Comparison of ENCODE assay signal across 18 cellular contexts in genomic region chr10:109973430-109973829, GRCh38. TPM values are rescaled to one million over a fixed set of nuclear protein-coding genes. Genes with fewer than 3 reads are reported as not detected.
DNase-seq lines count a peak whose midpoint lies in the region; ATAC-seq and TF ChIP-seq lines count a peak whose summit lies in the region.
"Had no signal": no experiment of that assay in that cellular context is flagged by ENCODE, and none has a peak within 500 bp of the region (broad histone marks: within the 10 kb centered on the region; RNA-seq: fewer than 3 reads in every experiment).

No MANE protein-coding gene starts in this region.

- peaks cover 7% of the 10 kb centered on the region for H3K4me1 Mint-ChIP-seq in activated T-cell treated with anti-CD3 and anti-CD28 coated beads, Interleukin-2, amount 50 U/mL, for 72 hours (ENCODE audit: low read depth)
- H3K4me1 Mint-ChIP-seq in neural progenitor cell, result peaks cover 43% of the 10 kb centered on the region

- H3K27me3 ChIP-seq in neural progenitor cell, result no peaks in the 10 kb centered on the region
- H3K27me3 ChIP-seq: BLaER1 treated with 17β-estradiol and CSF1 and Interleukin-3, amounts not matched to agents 10 nM and 100 nM had no signal

- H3K4me3 ChIP-seq in OCI-LY7 (ENCODE audit: low read depth, low read length, poor library complexity, severe bottlenecking) (no peak overlapping the region), neural progenitor cell (no peak overlapping the region)
- H3K4me3 ChIP-seq: BLaER1 treated with 17β-estradiol and CSF1 and Interleukin-3, amounts not matched to agents 10 nM and 100 nM; GM12878 had no signal

- intact Hi-C loops in OCI-LY7 (cut with micrococcal nuclease; ENCODE audit: unreplicated experiment), result no loop called here

- POLR2A ChIA-PET in OCI-LY7 (lab: Charles Lee), result interaction anchor here (0.6 to 0.8 kb wide), 3 partner anchors 26 to 367 kb away, joined by 3 read pairs; no protein-coding TSS in a partner anchor

- H3K4me2 ChIP-seq in OCI-LY7 (ENCODE audit: low read length) (no peak overlapping the region), neural progenitor cell (no peak overlapping the region)
- H3K4me2 ChIP-seq: BLaER1 treated with 17β-estradiol and CSF1 and Interleukin-3, amounts not matched to agents 10 nM and 100 nM had no signal

- no peaks in the 10 kb centered on the region for H3K36me3 Mint-ChIP-seq in activated T-cell treated with anti-CD3 and anti-CD28 coated beads, Interleukin-2, amount 50 U/mL, for 72 hours (ENCODE audit: insufficient read depth in 2 of 2)
- H3K36me3 Mint-ChIP-seq in neural progenitor cell, result no peaks in the 10 kb centered on the region
- H3K36me3 Mint-ChIP-seq: CD4-positive, CD25-positive, alpha-beta regulatory T cell had no signal

- no peak overlapping the region for H2AFZ ChIP-seq in OCI-LY7 (ENCODE audit: low read length)
- H2AFZ ChIP-seq in neural progenitor cell (replicated peaks), result no peak overlapping the region

- CTCF ChIA-PET in OCI-LY7 (lab: Charles Lee; ENCODE audit: unreplicated experiment), result no interaction called here

- H3K9me3 Mint-ChIP-seq in activated T-cell treated with anti-CD3 and anti-CD28 coated beads, Interleukin-2, amount 50 U/mL, for 72 hours, result no peaks in the 10 kb centered on the region
- no peaks in the 10 kb centered on the region for H3K9me3 Mint-ChIP-seq in neural progenitor cell
- H3K9me3 Mint-ChIP-seq: CD4-positive, CD25-positive, alpha-beta regulatory T cell; H9 had no signal

- no peaks in the 10 kb centered on the region for H3F3A ChIP-seq in neural progenitor cell (ENCODE audit: low read depth)

- no peak overlapping the region for H3K4me3 Mint-ChIP-seq in activated T-cell treated with anti-CD3 and anti-CD28 coated beads, Interleukin-2, amount 50 U/mL, for 72 hours
- H3K4me3 Mint-ChIP-seq in neural progenitor cell, result no peak overlapping the region
- H3K4me3 Mint-ChIP-seq: CD4-positive, CD25-positive, alpha-beta regulatory T cell; H9 had no signal

- no peak overlapping the region for H3K9ac ChIP-seq in neural progenitor cell
- H3K9ac ChIP-seq: BLaER1 treated with 17β-estradiol and CSF1 and Interleukin-3, amounts not matched to agents 10 nM and 100 nM had no signal

- peaks cover 10% of the 10 kb centered on the region for H3K27me3 Mint-ChIP-seq in activated T-cell treated with anti-CD3 and anti-CD28 coated beads, Interleukin-2, amount 50 U/mL, for 72 hours (ENCODE audit: low read depth)
- H3K27me3 Mint-ChIP-seq in neural progenitor cell (ENCODE audit: insufficient read depth, low read depth), result no peaks in the 10 kb centered on the region

- H3K27ac Mint-ChIP-seq in activated T-cell treated with anti-CD3 and anti-CD28 coated beads, Interleukin-2, amount 50 U/mL, for 72 hours, result peak overlapping the region; percentile 19
- no peak overlapping the region for H3K27ac Mint-ChIP-seq in neural progenitor cell
- H3K27ac Mint-ChIP-seq: CD4-positive, CD25-positive, alpha-beta regulatory T cell; H9 had no signal

- BruUV-seq in OCI-LY7 (replicated peaks; lab: Mats Ljungman, UMichigan), result no TSS peak

- no peak for ATAC-seq in activated T-cell treated with anti-CD3 and anti-CD28 coated beads, Interleukin-2, amount 50 U/mL, for 72 hours (replicated peaks in 1 of 2)
- ATAC-seq in HG03442 (IDR thresholded peaks at IDR 0.05; ENCODE audit: unreplicated experiment) (no peak), GM18511 (IDR thresholded peaks at IDR 0.05; ENCODE audit: unreplicated experiment) (no peak)
- ATAC-seq: GM12878 had no signal

- H3K79me2 ChIP-seq in OCI-LY7 (ENCODE audit: insufficient read depth, low read depth, low read length), result no peaks in the 10 kb centered on the region
- H3K79me2 ChIP-seq in neural progenitor cell (ENCODE audit: low read depth), result no peaks in the 10 kb centered on the region

- H3K9me3 ChIP-seq in OCI-LY7 (ENCODE audit: low read length) (no peaks in the 10 kb centered on the region), neural progenitor cell (ENCODE audit: low read depth) (no peaks in the 10 kb centered on the region)

- H4K20me1 ChIP-seq in OCI-LY7 (ENCODE audit: insufficient read depth, low read length), result no peaks in the 10 kb centered on the region
- H4K20me1 ChIP-seq in neural progenitor cell (ENCODE audit: low read depth), result no peaks in the 10 kb centered on the region
- H4K20me1 ChIP-seq: BLaER1 treated with 17β-estradiol and CSF1 and Interleukin-3, amounts not matched to agents 10 nM and 100 nM had no signal

- H3K4me1 ChIP-seq in OCI-LY7 (ENCODE audit: insufficient read depth, low read length, poor library complexity, severe bottlenecking) (no peaks in the 10 kb centered on the region), neural progenitor cell (no peaks in the 10 kb centered on the region)
- H3K4me1 ChIP-seq: BLaER1 treated with 17β-estradiol and CSF1 and Interleukin-3, amounts not matched to agents 10 nM and 100 nM had no signal

- DNase-seq in activated T-cell treated with anti-CD3 and anti-CD28 coated beads, Interleukin-2, amount 50 U/mL, for 72 hours, result no peak
- DNase-seq in activated T-cell treated with anti-CD3 and anti-CD28 coated beads, Interleukin-2, amount 50 U/mL, for 48 hours, result no peak
- no peak for DNase-seq in OCI-LY7 (ENCODE audit: low spot score)
- no peak for DNase-seq in neural progenitor cell (ENCODE audit: low spot score)
- no peak for DNase-seq in NK-92 treated with Interleukin-12 subunit alpha and Interleukin-12 subunit beta, amount 100 ng/mL, for 24 hours (lab: John Stamatoyannopoulos, UW)
- DNase-seq: 8988T; ACHN; Calu3; CD4-positive, CD25-positive, alpha-beta regulatory T cell; DMS 273 treated with DMSO at 0.1 percent for 48 hours; DMS79; GOT3; H9 had no signal

- H3K36me3 ChIP-seq in OCI-LY7 (ENCODE audit: insufficient read depth, low read length) (no peaks in the 10 kb centered on the region), neural progenitor cell (no peaks in the 10 kb centered on the region)
- H3K36me3 ChIP-seq: BLaER1 treated with 17β-estradiol and CSF1 and Interleukin-3, amounts not matched to agents 10 nM and 100 nM had no signal

- TF ChIP-seq CTCF in OCI-LY7 (conservative IDR thresholded peaks at IDR 0.05; ENCODE audit: low read length) (peak; percentile 29), neural progenitor cell (IDR thresholded peaks at IDR 0.05) (peak; percentile 14)

- H3K9me2 ChIP-seq in OCI-LY7 (ENCODE audit: insufficient read depth, low read length), result no peaks in the 10 kb centered on the region

- H3K27ac ChIP-seq in OCI-LY7 (ENCODE audit: low read depth, low read length, poor library complexity, severe bottlenecking) (no peak overlapping the region), neural progenitor cell (no peak overlapping the region)
- H3K27ac ChIP-seq: BLaER1 treated with 17β-estradiol and CSF1 and Interleukin-3, amounts not matched to agents 10 nM and 100 nM; HL-60 had no signal

RNA-seq across cellular contexts. Expression of gene ADD3, which starts 34.4 kb away (rescaled TPM):
- 100 to 1,000 TPM in 1 of 2 donors, 10 to 100 TPM in 1; 97.9 to 122 TPM for total RNA-seq in activated T-cell treated with anti-CD3 and anti-CD28 coated beads, Interleukin-2, amount 50 U/mL, for 72 hours
- 53.3 and 75.8 TPM in 2 replicates for total RNA-seq in OCI-LY7 (2014; rRNA removed; shearing (Covaris generic))
- total RNA-seq in OCI-LY7 (2022), result 89.7 and 100 TPM in 2 replicates
- total RNA-seq in neural progenitor cell (ENCODE audit: low replicate concordance), result 202 and 345 TPM in 2 replicates

RNA-seq across cellular contexts. Expression of gene XPNPEP1, which starts 50.1 kb away (rescaled TPM):
- total RNA-seq in activated T-cell treated with anti-CD3 and anti-CD28 coated beads, Interleukin-2, amount 50 U/mL, for 72 hours, result 10 to 100 TPM; 53.0 to 75.2 TPM
- 234 and 237 TPM in 2 replicates for total RNA-seq in OCI-LY7 (2014; rRNA removed; shearing (Covaris generic))
- total RNA-seq in OCI-LY7 (2022) (130 and 136 TPM in 2 replicates), neural progenitor cell (ENCODE audit: low replicate concordance) (94.8 and 113 TPM in 2 replicates)
